ENCODE assay signal across 23 cellular contexts in genomic region chr9:109801484-109801883, GRCh38. TPM values are rescaled to one million over a fixed set of nuclear protein-coding genes. Genes with fewer than 3 reads are reported as not detected.
"Had no signal": no experiment of that assay in that cellular context is flagged by ENCODE, and none has a peak within 500 bp of the region (broad histone marks: within the 10 kb centered on the region; RNA-seq: fewer than 3 reads in every experiment).

No MANE protein-coding gene starts in this region.

- H3K4me1 ChIP-seq: body of pancreas, Peyer's patch had no signal

- H3K4me3 ChIP-seq: adrenal gland, body of pancreas, Peyer's patch had no signal

- H3K27me3 ChIP-seq: adrenal gland, body of pancreas, Peyer's patch had no signal

- H3K9me3 ChIP-seq: adrenal gland, body of pancreas, Peyer's patch had no signal

- H3K36me3 ChIP-seq: adrenal gland, Peyer's patch had no signal

- H3K27ac ChIP-seq: adrenal gland, body of pancreas, KMS-11, Peyer's patch, RWPE1 had no signal

- DNase-seq: activated CD4-positive, alpha-beta T cell treated with anti-CD3 and anti-CD28 coated beads for 4 hours; activated CD8-positive, alpha-beta memory T cell treated with anti-CD3 and anti-CD28 coated beads, Interleukin-2, amount 50 U/mL, for 4 hours; activated CD8-positive, alpha-beta T cell treated with anti-CD3 and anti-CD28 coated beads for 36 hours; activated naive CD4-positive, alpha-beta T cell treated with anti-CD3 and anti-CD28 coated beads, Interleukin-2, amount 50 U/mL, for 16 hours; activated naive CD8-positive, alpha-beta T cell treated with anti-CD3 and anti-CD28 coated beads, Interleukin-2, amount 10 ng/mL, durations not matched to agents 7 days and 5 days; activated T-cell treated with anti-CD3 and anti-CD28 coated beads, Interleukin-2, amount 50 U/mL, for 1 hour; adrenal gland; anterior cingulate cortex; body of pancreas; NCI-H1092; NCI-H1417; NCI-H1930; NCI-H2107; NCI-H2171 treated with DMSO at 0.1 percent for 48 hours; NCI-H226; NCI-H526; NCI-H82; NK-92 treated with Interleukin-12 subunit alpha and Interleukin-12 subunit beta, amount 100 ng/mL, for 24 hours; Peyer's patch; SHP77 treated with DMSO at 0.1 percent for 48 hours had no signal

- ATAC-seq: activated CD4-positive, CD25-positive, alpha-beta regulatory T cell treated with anti-CD3 and anti-CD28 coated beads, Interleukin-2, amount 50 U/mL, for 24 hours; activated CD8-positive, alpha-beta T cell treated with anti-CD3 and anti-CD28 coated beads for 36 hours; body of pancreas had no signal

RNA-seq across cellular contexts. Expression of gene PALM2AKAP2, which starts 21.5 kb away (rescaled TPM):
- total RNA-seq: activated CD8-positive, alpha-beta T cell treated with anti-CD3 and anti-CD28 coated beads for 36 hours; activated naive CD8-positive, alpha-beta T cell treated with anti-CD3 and anti-CD28 coated beads, Interleukin-2, amount 10 ng/mL, durations not matched to agents 7 days and 5 days had no signal
